23 cellular contexts compared by ENCODE assay signal in the genomic region with DNA sequence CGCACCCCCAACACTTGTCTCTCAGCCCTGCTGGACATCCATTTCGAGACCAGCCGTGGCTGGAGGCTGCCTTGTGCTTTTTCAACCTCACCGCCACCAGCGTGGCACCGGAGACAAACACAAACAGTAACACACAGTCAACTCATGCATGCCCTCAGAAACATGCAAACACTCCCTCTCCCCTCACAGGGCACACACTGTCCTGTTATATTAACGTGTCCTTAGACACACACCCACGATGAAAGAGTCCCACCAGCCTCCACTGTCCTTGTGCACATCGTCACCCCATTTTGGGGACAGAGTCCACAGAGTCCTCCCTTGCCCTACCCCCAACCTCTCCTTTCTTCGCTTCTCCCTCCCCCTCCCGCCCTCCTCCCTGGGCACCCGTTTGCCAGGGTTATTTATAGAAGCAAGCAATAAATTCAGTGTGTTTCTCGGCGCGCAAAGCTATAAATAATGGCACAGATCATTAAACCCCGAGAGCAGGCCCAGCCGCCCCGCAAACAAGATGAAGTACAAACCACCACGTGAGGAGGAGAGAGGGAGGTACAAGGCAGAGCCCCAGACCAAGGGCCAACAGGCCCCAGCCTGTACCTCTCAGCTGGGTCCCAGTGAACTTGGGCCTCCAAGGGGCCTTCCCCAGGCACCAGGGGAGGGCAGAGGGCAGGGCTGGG. TPM values are rescaled to one million over a fixed set of nuclear protein-coding genes. Genes with fewer than 3 reads are reported as not detected.
DNase-seq lines count a peak whose midpoint lies in the region; ATAC-seq and TF ChIP-seq lines count a peak whose summit lies in the region.
"Had no signal": no experiment of that assay in that cellular context is flagged by ENCODE, and none has a peak within 500 bp of the region (broad histone marks: within the 10 kb centered on the region; RNA-seq: fewer than 3 reads in every experiment).

No MANE protein-coding gene starts in this region.

- H3K36me3 Mint-ChIP-seq in brain, result no peaks in the 10 kb centered on the region
- no peaks in the 10 kb centered on the region for H3K36me3 Mint-ChIP-seq in activated naive CD4-positive, alpha-beta T cell treated with anti-CD3 and anti-CD28 coated beads, Interleukin-2, amount 50 U/mL, for 72 hours
- H3K36me3 Mint-ChIP-seq: activated naive CD8-positive, alpha-beta T cell treated with anti-CD3 and anti-CD28 coated beads, Interleukin-2, amount 10 ng/mL, durations not matched to agents 7 days and 5 days had no signal

- H3K4me1 ChIP-seq in psoas muscle, result peaks cover 15% of the 10 kb centered on the region
- H3K4me1 ChIP-seq: lower lobe of right lung, SJCRH30, thyroid gland had no signal

- H3K27me3 Mint-ChIP-seq in brain, result peaks cover 35% of the 10 kb centered on the region

- peaks cover 66% of the 10 kb centered on the region for H3K4me1 Mint-ChIP-seq in brain
- H3K4me1 Mint-ChIP-seq: activated naive CD8-positive, alpha-beta T cell treated with anti-CD3 and anti-CD28 coated beads, Interleukin-2, amount 10 ng/mL, durations not matched to agents 7 days and 5 days; activated T-helper 17 cell treated with anti-CD3 and anti-CD28 coated beads, Interleukin-2, amount 50 U/mL, for 72 hours had no signal

- H3K36me3 ChIP-seq in psoas muscle (ENCODE audit: insufficient read depth in 1 of 2, low read depth in 1 of 2), result no peaks in the 10 kb centered on the region
- H3K36me3 ChIP-seq: lower lobe of right lung, SJCRH30, thyroid gland had no signal

- intact Hi-C loops in psoas muscle (cut with DNase I), result no loop called here

- WGBS in psoas muscle, 3 donors, result 40 to 47% (median 42%) methylated on average over 19 of the region's 19 CpGs

- H3K4me3 ChIP-seq in psoas muscle, result no peak overlapping the region
- H3K4me3 ChIP-seq: lower lobe of right lung, SJCRH30, skin epidermis, thyroid gland had no signal

- H3K4me3 Mint-ChIP-seq in brain, result peak overlapping the region in 1 of 5 experiments; percentile 52
- H3K4me3 Mint-ChIP-seq: activated naive CD8-positive, alpha-beta T cell treated with anti-CD3 and anti-CD28 coated beads, Interleukin-2, amount 10 ng/mL, durations not matched to agents 7 days and 5 days; activated T-helper 17 cell treated with anti-CD3 and anti-CD28 coated beads, Interleukin-2, amount 50 U/mL, for 72 hours; CD4-positive, alpha-beta T cell; T-helper 17 cell had no signal

- TF ChIP-seq CTCF in brain (conservative IDR thresholded peaks at IDR 0.05) (no peak), psoas muscle (IDR thresholded peaks at IDR 0.05) (no peak)

- ATAC-seq in psoas muscle (peak; percentile 22 to 64 (median 42)), HG02970 (IDR thresholded peaks at IDR 0.05; ENCODE audit: low FRiP score, unreplicated experiment) (no peak)
- no peak for ATAC-seq in activated naive CD4-positive, alpha-beta T cell treated with anti-CD3 and anti-CD28 coated beads, Interleukin-2, amount 50 U/mL, for 72 hours
- ATAC-seq: activated T-helper 17 cell treated with anti-CD3 and anti-CD28 coated beads, Interleukin-2, amount 50 U/mL, for 72 hours; esophagus mucosa; lower lobe of right lung; T-helper 17 cell had no signal

- DNase-seq in DMS79 treated with DMSO at 0.1 percent for 48 hours (lab: John Stamatoyannopoulos, UW) (peak; percentile 56), NCI-H345 (lab: John Stamatoyannopoulos, UW) (peak; percentile 78), psoas muscle (no peak), HuH-7.5 (ENCODE audit: low spot score) (no peak), SW480 (ENCODE audit: low spot score) (no peak)
- DNase-seq in activated naive CD4-positive, alpha-beta T cell treated with anti-CD3 and anti-CD28 coated beads, Interleukin-2, amount 50 U/mL, for 72 hours (ENCODE audit: low spot score in 2 of 2), result no peak
- DNase-seq: activated CD4-positive, alpha-beta T cell treated with anti-CD3 and anti-CD28 coated beads, Interleukin-2, amount 50 U/mL, for 1 hour; activated CD8-positive, alpha-beta memory T cell treated with anti-CD3 and anti-CD28 coated beads, Interleukin-2, amount 50 U/mL, for 4 hours; activated naive CD8-positive, alpha-beta T cell treated with anti-CD3 and anti-CD28 coated beads, Interleukin-2, amount 10 ng/mL, durations not matched to agents 7 days and 5 days; CD4-positive, alpha-beta T cell; effector CD4-positive, alpha-beta T cell; Kasumi-1; lower lobe of right lung; NCI-H1048; SJCRH30; stimulated activated naive CD4-positive, alpha-beta T cell; T-helper 17 cell; thyroid gland had no signal

- H3K9me3 Mint-ChIP-seq in brain, result no peaks in the 10 kb centered on the region
- no peaks in the 10 kb centered on the region for H3K9me3 Mint-ChIP-seq in activated naive CD4-positive, alpha-beta T cell treated with anti-CD3 and anti-CD28 coated beads, Interleukin-2, amount 50 U/mL, for 72 hours
- H3K9me3 Mint-ChIP-seq: activated naive CD8-positive, alpha-beta T cell treated with anti-CD3 and anti-CD28 coated beads, Interleukin-2, amount 10 ng/mL, durations not matched to agents 7 days and 5 days; activated T-helper 17 cell treated with anti-CD3 and anti-CD28 coated beads, Interleukin-2, amount 50 U/mL, for 72 hours; CD4-positive, alpha-beta T cell had no signal

- H3K27me3 ChIP-seq in psoas muscle (ENCODE audit: insufficient read depth in 3 of 3, low read length in 2 of 3), result peaks cover 0 to 2% (median 0%) of the 10 kb centered on the region in 3 donors
- H3K27me3 ChIP-seq: thyroid gland had no signal

- H3K9me3 ChIP-seq in psoas muscle, result no peaks in the 10 kb centered on the region
- H3K9me3 ChIP-seq: lower lobe of right lung, SJCRH30, thyroid gland had no signal

- H3K27ac ChIP-seq in psoas muscle, result no peak overlapping the region
- H3K27ac ChIP-seq: lower lobe of right lung, SJCRH30, thyroid gland had no signal

- H3K27ac Mint-ChIP-seq in brain, result peak overlapping the region; percentile 22 to 94 (median 83)
- no peak overlapping the region for H3K27ac Mint-ChIP-seq in activated naive CD4-positive, alpha-beta T cell treated with anti-CD3 and anti-CD28 coated beads, Interleukin-2, amount 50 U/mL, for 72 hours
- H3K27ac Mint-ChIP-seq: activated naive CD8-positive, alpha-beta T cell treated with anti-CD3 and anti-CD28 coated beads, Interleukin-2, amount 10 ng/mL, durations not matched to agents 7 days and 5 days; activated T-helper 17 cell treated with anti-CD3 and anti-CD28 coated beads, Interleukin-2, amount 50 U/mL, for 72 hours; CD4-positive, alpha-beta T cell; T-helper 17 cell had no signal

RNA-seq across cellular contexts. Expression of a gene that starts 27.8 kb away (rescaled TPM):
- polyA plus RNA-seq in brain (ENCODE audit: insufficient read depth, low read depth, low replicate concordance) (28.9 TPM), psoas muscle (10 to 100 TPM; 28.2 to 49.2 (median 36.5) TPM)
- 10 to 100 TPM; 16.4 to 25.7 (median 19.7) TPM for total RNA-seq in psoas muscle
- total RNA-seq in activated naive CD4-positive, alpha-beta T cell treated with anti-CD3 and anti-CD28 coated beads, Interleukin-2, amount 50 U/mL, for 72 hours, result 10 to 100 TPM; 18.0 to 25.9 TPM

Comparison
In these comparisons a context has a peak if more than half of its experiments do, and no peak if none do; other contexts are left out.
1. DNase-seq: peak in DMS79 treated with DMSO at 0.1 percent for 48 hours (single experiment) and NCI-H345 (single experiment); none in psoas muscle (0 of 2), HuH-7.5 (single experiment), SW480 (single experiment) and activated naive CD4-positive, alpha-beta T cell treated with anti-CD3 and anti-CD28 coated beads, Interleukin-2, amount 50 U/mL, for 72 hours (0 of 2).
2. H3K27ac Mint-ChIP-seq: peak in brain (5 of 5); none in activated naive CD4-positive, alpha-beta T cell treated with anti-CD3 and anti-CD28 coated beads, Interleukin-2, amount 50 U/mL, for 72 hours (0 of 2).
3. ATAC-seq: peak in psoas muscle (4 of 4); none in HG02970 (single experiment) and activated naive CD4-positive, alpha-beta T cell treated with anti-CD3 and anti-CD28 coated beads, Interleukin-2, amount 50 U/mL, for 72 hours (0 of 2).